ENCODE assay signal across 25 cellular contexts in the genomic region with DNA sequence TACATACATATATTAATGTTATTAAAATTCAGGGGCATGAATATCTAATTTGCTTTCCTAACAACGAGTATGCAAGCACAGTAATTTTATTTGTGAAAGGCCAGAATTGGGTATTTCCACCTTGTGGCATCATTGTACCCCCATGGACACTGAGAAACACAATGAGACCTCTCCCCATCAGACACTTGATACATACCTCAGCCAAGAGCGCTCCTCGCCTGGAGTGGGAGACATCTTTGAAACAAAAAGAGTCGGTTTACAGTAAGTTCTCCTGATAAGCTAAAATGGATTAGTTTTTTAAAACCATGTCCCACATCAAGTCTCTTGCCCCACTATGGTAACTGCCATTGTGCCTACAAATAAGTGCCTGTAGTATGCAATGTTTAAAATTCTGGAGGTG. TPM values are rescaled to one million over a fixed set of nuclear protein-coding genes. Genes with fewer than 3 reads are reported as not detected.
DNase-seq lines count a peak whose midpoint lies in the region; ATAC-seq and TF ChIP-seq lines count a peak whose summit lies in the region.
"Had no signal": no experiment of that assay in that cellular context is flagged by ENCODE, and none has a peak within 500 bp of the region (broad histone marks: within the 10 kb centered on the region; RNA-seq: fewer than 3 reads in every experiment).

No MANE protein-coding gene starts in this region.

- DNase-seq in GM06990 (ENCODE audit: extremely low read depth, insufficient read length): no peak
- DNase-seq in SJCRH30: peak in 1 of 2 experiments; percentile 36
- DNase-seq in left kidney (ENCODE audit: low read depth, low spot score): peak; percentile 12
- peak; percentile 14 for DNase-seq in retina
- DNase-seq in NCI-H2227 treated with DMSO at 0.1 percent for 48 hours (lab: John Stamatoyannopoulos, UW): no peak
- no peak for DNase-seq in foreskin fibroblast
- DNase-seq in 8988T: no peak
- DNase-seq: activated CD4-positive, alpha-beta T cell treated with anti-CD3 and anti-CD28 coated beads for 48 hours; activated gamma-delta T cell; amygdala; CD4-positive, alpha-beta T cell; cerebellar nuclear complex; DMS153; effector CD8-positive, alpha-beta T cell; naive thymus-derived CD8-positive, alpha-beta T cell; NCI-H1694 treated with DMSO at 0.1 percent for 48 hours; Right ventricle myocardium superior; stimulated activated CD4-positive, alpha-beta T cell treated with anti-CD3 and anti-CD28 coated beads, Interleukin-12 subunit alpha, Interleukin-12 subunit beta, amount 100 ng/mL, for 4 hours; T-cell; testis had no signal

- no peak for ATAC-seq in GM18517 (IDR thresholded peaks at IDR 0.05; ENCODE audit: unreplicated experiment)
- ATAC-seq: K562; naive thymus-derived CD8-positive, alpha-beta T cell; T-cell had no signal

- no peaks in the 10 kb centered on the region for H3K36me3 ChIP-seq in GM06990 (ENCODE audit: control insufficient read depth, insufficient read depth, low read length)
- H3K36me3 ChIP-seq in SJCRH30: no peaks in the 10 kb centered on the region

- no peak for TF ChIP-seq CTCF in GM06990 (IDR thresholded peaks at IDR 0.05; ENCODE audit: insufficient read depth, low read length, poor library complexity, severe bottlenecking)
- TF ChIP-seq CTCF in foreskin fibroblast (IDR thresholded peaks at IDR 0.05; ENCODE audit: low read depth, low read length): no peak

- H3K9me3 ChIP-seq in SJCRH30 (replicated peaks): no peaks in the 10 kb centered on the region
- H3K9me3 ChIP-seq: testis had no signal

- H3K27me3 ChIP-seq in GM06990 (replicated peaks; ENCODE audit: control insufficient read depth, insufficient read depth, low read length) (no peaks in the 10 kb centered on the region), SJCRH30 (no peaks in the 10 kb centered on the region)
- H3K27me3 ChIP-seq: testis had no signal

- 0 out of 2 replicates have a peak, but pooled peaks cover 4% of the 10 kb centered on the region for H3K4me1 ChIP-seq in SJCRH30
- H3K4me1 ChIP-seq: testis had no signal

- peak overlapping the region; percentile 77 for H3K4me3 ChIP-seq in GM06990 (replicated peaks; ENCODE audit: low read depth, low read length)
- H3K4me3 ChIP-seq in SJCRH30: peak overlapping the region; percentile 62
- H3K4me3 ChIP-seq in foreskin fibroblast (ENCODE audit: low read depth in 1 of 2, low read length in 2 of 2): no peak overlapping the region
- H3K4me3 ChIP-seq: K562, lung, testis had no signal

- H3K27ac ChIP-seq in SJCRH30: peak overlapping the region; percentile 58; the same call in 1 of the 2 replicates
- H3K27ac ChIP-seq: testis had no signal

RNA-seq across cellular contexts. Expression of gene CNR1, which starts 2.1 kb away (rescaled TPM):
- 7.4 and 9.3 TPM in 2 replicates for total RNA-seq in SJCRH30 (2014; rRNA removed; shearing (Covaris generic))
- total RNA-seq: CD4-positive, alpha-beta T cell; fibroblast of lung; pulmonary artery endothelial cell had no signal

Comparison
In these comparisons a context has a peak if more than half of its experiments do, and no peak if none do; other contexts are left out.
1. DNase-seq: peak in left kidney (single experiment) and retina (single experiment); none in GM06990 (single experiment), NCI-H2227 treated with DMSO at 0.1 percent for 48 hours (single experiment), foreskin fibroblast (0 of 2) and 8988T (single experiment).
2. H3K4me3 ChIP-seq: peak in GM06990 (single experiment) and SJCRH30 (single experiment); none in foreskin fibroblast (0 of 2).